In the genomic region with DNA sequence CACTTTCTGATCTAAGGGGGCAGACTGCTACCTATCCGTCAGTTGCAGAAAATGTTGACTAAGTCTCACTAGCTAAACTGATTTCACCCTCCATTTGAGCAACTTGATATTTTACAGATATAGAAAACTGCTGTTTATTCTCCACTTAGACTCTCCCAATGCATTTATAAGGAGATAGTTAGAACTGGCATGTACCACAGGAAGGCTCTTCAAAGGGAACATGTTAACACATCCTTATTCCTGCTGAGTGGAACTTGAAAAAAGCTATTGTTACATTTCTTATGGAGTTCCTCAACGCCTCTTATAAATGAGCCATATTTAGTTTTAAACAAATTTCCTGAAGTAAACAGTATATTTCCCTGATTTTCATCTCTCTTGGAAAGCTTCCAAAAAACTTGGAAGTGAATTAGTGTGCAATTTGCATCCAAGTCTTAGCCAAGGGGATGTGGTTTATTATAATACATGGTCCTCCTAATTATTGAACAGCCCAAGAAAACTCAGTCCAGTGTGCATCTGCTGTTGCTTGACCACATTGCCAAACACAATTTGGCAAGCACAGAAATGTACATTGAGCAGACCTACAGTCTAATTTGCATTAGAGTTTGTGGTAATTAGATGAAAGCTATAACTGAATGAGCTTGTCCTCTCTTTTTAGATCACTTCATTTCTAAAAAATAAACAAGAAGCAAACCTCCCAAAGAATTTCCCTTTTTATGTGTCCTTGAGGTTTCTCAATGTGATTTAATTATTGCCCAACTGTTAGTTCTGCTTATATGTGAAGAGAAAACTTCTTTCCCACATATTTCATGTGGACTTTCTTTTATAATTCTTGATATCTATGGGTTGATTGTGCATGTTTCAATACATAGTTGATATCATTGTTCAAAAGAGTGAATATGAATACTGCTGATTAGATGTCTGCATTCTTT, we compare ENCODE assay signal across 25 cellular contexts.
DNase-seq lines count a peak whose midpoint lies in the region; ATAC-seq, FAIRE-seq and TF ChIP-seq lines count a peak whose summit lies in the region.
"Had no signal": no experiment of that assay in that cellular context is flagged by ENCODE, and none has a peak within 500 bp of the region (broad histone marks: within the 10 kb centered on the region; RNA-seq: fewer than 3 reads in every experiment).

No MANE protein-coding gene starts in this region.

- H2AK5ac ChIP-seq in mesenchymal stem cell (ENCODE audit: low read length, severe bottlenecking) = no peak overlapping the region

- no peak overlapping the region for H2BK12ac ChIP-seq in mesenchymal stem cell (ENCODE audit: low read length in 2 of 2)

- TF ChIP-seq EP300 in K562 (IDR thresholded peaks at IDR 0.05; ENCODE audit: low read length) (no peak), sigmoid colon (IDR thresholded peaks at IDR 0.05) (no peak)

- no peak overlapping the region for H2BK15ac ChIP-seq in mesenchymal stem cell (ENCODE audit: low read depth, poor library complexity, severe bottlenecking)

- no TSS peak for BruUV-seq in K562 (replicated peaks; lab: Mats Ljungman, UMichigan)

- no peak overlapping the region for H4K8ac ChIP-seq in mesenchymal stem cell (ENCODE audit: low read length)

- peak; percentile 23 for FAIRE-seq in K562 (lab: Jason Lieb, UNC)
- FAIRE-seq: endometrium, H1 had no signal

- H3K9me3 ChIP-seq in K562 (replicated peaks; ENCODE audit: control insufficient read depth, insufficient read depth, low read depth, low read length) (no peaks in the 10 kb centered on the region), mesenchymal stem cell (ENCODE audit: control insufficient read depth, low read length) (peaks cover under 1% of the 10 kb centered on the region), sigmoid colon (no peaks in the 10 kb centered on the region), osteoblast (ENCODE audit: low read depth, low read length) (no peaks in the 10 kb centered on the region)
- H3K9me3 ChIP-seq: BLaER1 treated with 17β-estradiol and CSF1 and Interleukin-3, amounts not matched to agents 10 nM and 100 nM; colonic mucosa; gastroesophageal sphincter; stomach had no signal

- 6% methylated on average over 2 of the region's 2 CpGs for WGBS in K562 (ENCODE audit: insufficient coverage, low coverage, missing lambda C conversion rate)
- WGBS in mesenchymal stem cell = 100% methylated on average over 1 of the region's 2 CpGs
- 58 to 67% methylated on average over 2 of the region's 2 CpGs for WGBS in sigmoid colon, 2 donors

- H3K4me1 ChIP-seq in K562 (replicated peaks in 1 of 2; ENCODE audit: control insufficient read depth in 2 of 2, insufficient read depth in 2 of 2, low read length in 2 of 2) (no peaks in the 10 kb centered on the region), mesenchymal stem cell (ENCODE audit: control insufficient read depth, insufficient read depth, low read depth, low read length) (no peaks in the 10 kb centered on the region), sigmoid colon (peaks cover 0 to 8% (median 0%) of the 10 kb centered on the region in 4 donors), osteoblast (ENCODE audit: insufficient read depth, low read length) (no peaks in the 10 kb centered on the region)
- H3K4me1 ChIP-seq: colonic mucosa had no signal

- POLR2A ChIA-PET in K562 (lab: Yijun Ruan, JAX) = no interaction called here

- no peaks in the 10 kb centered on the region for H4K20me1 ChIP-seq in K562 (replicated peaks; ENCODE audit: control insufficient read depth, insufficient read depth, low read length)
- H4K20me1 ChIP-seq in osteoblast (ENCODE audit: insufficient read depth, low read length) = no peaks in the 10 kb centered on the region
- H4K20me1 ChIP-seq: BLaER1 treated with 17β-estradiol and CSF1 and Interleukin-3, amounts not matched to agents 10 nM and 100 nM had no signal

- H3K27me3 ChIP-seq in K562 (ENCODE audit: control insufficient read depth in 2 of 2, insufficient read depth in 2 of 2, low read length in 2 of 2) (no peaks in the 10 kb centered on the region), mesenchymal stem cell (ENCODE audit: control insufficient read depth in 1 of 2, insufficient read depth in 1 of 2, low read length in 2 of 2) (no peaks in the 10 kb centered on the region), sigmoid colon (no peaks in the 10 kb centered on the region), osteoblast (ENCODE audit: insufficient read depth, low read length) (no peaks in the 10 kb centered on the region)
- H3K27me3 ChIP-seq: BLaER1 treated with 17β-estradiol and CSF1 and Interleukin-3, amounts not matched to agents 10 nM and 100 nM; colonic mucosa; gastroesophageal sphincter; stomach had no signal

- H2BK120ac ChIP-seq in mesenchymal stem cell (ENCODE audit: low read depth, low read length) = no peak overlapping the region

- H3K79me1 ChIP-seq in mesenchymal stem cell (replicated peaks; ENCODE audit: low read length, poor library complexity, severe bottlenecking) = no peaks in the 10 kb centered on the region

- TF ChIP-seq CTCF in K562 (IDR thresholded peaks at IDR 0.05 in 2 of 3, conservative IDR thresholded peaks at IDR 0.05 in 1 of 3; ENCODE audit: insufficient read depth in 2 of 3, low read depth in 1 of 3, low read length in 3 of 3) = no peak
- TF ChIP-seq CTCF in sigmoid colon (IDR thresholded peaks at IDR 0.05) = no peak
- TF ChIP-seq CTCF in osteoblast (IDR thresholded peaks at IDR 0.05; ENCODE audit: extremely low read depth, low read depth, low read length) = no peak

- no peak overlapping the region for H3K4me3 ChIP-seq in K562
- no peak overlapping the region for H3K4me3 ChIP-seq in mesenchymal stem cell (ENCODE audit: insufficient read depth in 1 of 2, low read depth in 1 of 2, low read length in 2 of 2)
- no peak overlapping the region for H3K4me3 ChIP-seq in sigmoid colon
- H3K4me3 ChIP-seq in osteoblast (ENCODE audit: insufficient read depth, low read length) = no peak overlapping the region
- H3K4me3 ChIP-seq: BLaER1 treated with 17β-estradiol and CSF1 and Interleukin-3, amounts not matched to agents 10 nM and 100 nM; colonic mucosa; gastroesophageal sphincter; skin epidermis; stomach had no signal

- intact Hi-C loops in K562 (cut with micrococcal nuclease) = no loop called here
- intact Hi-C loops in sigmoid colon (cut with DNase I) = no loop called here

- H3K79me2 ChIP-seq in K562 (ENCODE audit: control insufficient read depth, insufficient read depth, low read length) = no peaks in the 10 kb centered on the region
- H3K79me2 ChIP-seq in osteoblast (ENCODE audit: insufficient read depth, low read length) = no peaks in the 10 kb centered on the region

- no peak overlapping the region for H4K91ac ChIP-seq in mesenchymal stem cell (ENCODE audit: low read length)

- TF ChIP-seq POLR2A in K562 (conservative IDR thresholded peaks at IDR 0.05) = no peak
- no peak for TF ChIP-seq POLR2A in sigmoid colon (IDR thresholded peaks at IDR 0.05)

- H2BK5ac ChIP-seq in mesenchymal stem cell (ENCODE audit: low read depth, low read length, poor library complexity, severe bottlenecking) = no peak overlapping the region

- H3K9ac ChIP-seq in K562 (ENCODE audit: insufficient read depth in 1 of 2, low read depth in 2 of 2, low read length in 2 of 2) = no peak overlapping the region
- H3K9ac ChIP-seq in mesenchymal stem cell (ENCODE audit: low read length) = no peak overlapping the region
- H3K9ac ChIP-seq: BLaER1 treated with 17β-estradiol and CSF1 and Interleukin-3, amounts not matched to agents 10 nM and 100 nM had no signal

- no peak overlapping the region for H2AFZ ChIP-seq in K562 (ENCODE audit: low read depth, low read length)
- H2AFZ ChIP-seq in mesenchymal stem cell (ENCODE audit: low read depth, low read length) = no peak overlapping the region
- H2AFZ ChIP-seq in osteoblast (ENCODE audit: low read length) = no peak overlapping the region

- H3K27ac ChIP-seq in K562 (ENCODE audit: extremely low read depth, low read depth, low read length) = no peak overlapping the region
- H3K27ac ChIP-seq in mesenchymal stem cell (ENCODE audit: low read length, poor library complexity, severe bottlenecking) = no peak overlapping the region
- no peak overlapping the region for H3K27ac ChIP-seq in sigmoid colon
- no peak overlapping the region for H3K27ac ChIP-seq in osteoblast (ENCODE audit: low read depth, low read length)
- H3K27ac ChIP-seq: 22Rv1; BLaER1 treated with 17β-estradiol and CSF1 and Interleukin-3, amounts not matched to agents 10 nM and 100 nM; colonic mucosa; gastroesophageal sphincter; skin epidermis; stomach had no signal

- H3K18ac ChIP-seq in mesenchymal stem cell (ENCODE audit: low read depth in 1 of 2, low read length in 2 of 2) = peak overlapping the region in 1 of 2 experiments; percentile 34

- no peak overlapping the region for H3K23ac ChIP-seq in mesenchymal stem cell (ENCODE audit: low read length in 2 of 2)

- in situ Hi-C loops in K562 (cut with MboI) = no loop called here

- ATAC-seq in K562 = no peak
- no peak for ATAC-seq in GM21423 (IDR thresholded peaks at IDR 0.05; ENCODE audit: unreplicated experiment)
- ATAC-seq: activated naive CD4-positive, alpha-beta T cell treated with anti-CD3 and anti-CD28 coated beads, Interleukin-2, amount 50 U/mL, for 72 hours; activated T-cell treated with anti-CD3 and anti-CD28 coated beads, Interleukin-2, amount 50 U/mL, for 72 hours; gastroesophageal sphincter had no signal

- CTCF ChIA-PET in K562 (lab: Yijun Ruan, JAX; ENCODE audit: low intra/inter-chr PET ratio) = no interaction called here

- H3K4ac ChIP-seq in mesenchymal stem cell (ENCODE audit: low read depth in 1 of 2, low read length in 2 of 2) = no peak overlapping the region

- H3K36me3 ChIP-seq in K562 (ENCODE audit: control insufficient read depth, insufficient read depth, low read length) = no peaks in the 10 kb centered on the region
- H3K36me3 ChIP-seq in mesenchymal stem cell (ENCODE audit: control insufficient read depth in 1 of 2, insufficient read depth in 2 of 2, low read depth in 1 of 2, low read length in 2 of 2) = no peaks in the 10 kb centered on the region
- no peaks in the 10 kb centered on the region for H3K36me3 ChIP-seq in sigmoid colon
- H3K36me3 ChIP-seq in osteoblast (ENCODE audit: insufficient read depth, low read length) = no peaks in the 10 kb centered on the region
- H3K36me3 ChIP-seq: BLaER1 treated with 17β-estradiol and CSF1 and Interleukin-3, amounts not matched to agents 10 nM and 100 nM; colonic mucosa; gastroesophageal sphincter; stomach had no signal

- DNase-seq in NCI-H1105 treated with DMSO at 0.1 percent for 48 hours (lab: John Stamatoyannopoulos, UW) (peak; percentile 10), NCI-H1105 (lab: John Stamatoyannopoulos, UW) (no peak), NCI-H526 treated with DMSO at 0.1 percent for 48 hours (lab: John Stamatoyannopoulos, UW) (peak; percentile 10), K562 (ENCODE audit: extremely low read depth in 1 of 4, low spot score in 3 of 4) (no peak), mesenchymal stem cell (peak; percentile 33), sigmoid colon (no peak), osteoblast (ENCODE audit: insufficient read length, low spot score, missing footprints) (no peak)
- DNase-seq: activated CD4-positive, CD25-positive, alpha-beta regulatory T cell treated with anti-CD3 and anti-CD28 coated beads, Interleukin-2, amount 50 U/mL, for 72 hours; activated CD8-positive, alpha-beta memory T cell treated with anti-CD3 and anti-CD28 coated beads for 24 hours; activated T-cell treated with anti-CD3 and anti-CD28 coated beads, Interleukin-2, amount 50 U/mL, for 72 hours; colonic mucosa; NCI-H187 treated with DMSO at 0.1 percent for 48 hours; nephron progenitor cell; SHP77 treated with DMSO at 0.1 percent for 48 hours; stimulated activated CD4-positive, alpha-beta T cell treated with anti-CD3 and anti-CD28 coated beads, Interleukin-2, amount 100 ng/mL, for 48 hours; stomach; trophoblast cell had no signal

- H3K4me2 ChIP-seq in K562 (ENCODE audit: insufficient read depth, low read length) (no peak overlapping the region), mesenchymal stem cell (ENCODE audit: low read length, poor library complexity, severe bottlenecking) (no peak overlapping the region), osteoblast (ENCODE audit: insufficient read depth, low read length) (no peak overlapping the region)

- H3K14ac ChIP-seq in mesenchymal stem cell (ENCODE audit: low read length in 2 of 2) = no peak overlapping the region

- H3K9me1 ChIP-seq in K562 (ENCODE audit: control insufficient read depth, insufficient read depth, low read length) = no peaks in the 10 kb centered on the region

- TF ChIP-seq RAD21 in K562 (CRISPR knock-in tag; conservative IDR thresholded peaks at IDR 0.05 in 1 of 2, IDR thresholded peaks at IDR 0.05 in 1 of 2) = no peak

Comparison
In these comparisons a context has a peak if more than half of its experiments do, and no peak if none do; other contexts are left out.
1. DNase-seq: peak in NCI-H1105 treated with DMSO at 0.1 percent for 48 hours (single experiment), NCI-H526 treated with DMSO at 0.1 percent for 48 hours (single experiment) and mesenchymal stem cell (single experiment); none in NCI-H1105 (single experiment), K562 (0 of 4), sigmoid colon (single experiment) and osteoblast (single experiment).